In the genomic region with DNA sequence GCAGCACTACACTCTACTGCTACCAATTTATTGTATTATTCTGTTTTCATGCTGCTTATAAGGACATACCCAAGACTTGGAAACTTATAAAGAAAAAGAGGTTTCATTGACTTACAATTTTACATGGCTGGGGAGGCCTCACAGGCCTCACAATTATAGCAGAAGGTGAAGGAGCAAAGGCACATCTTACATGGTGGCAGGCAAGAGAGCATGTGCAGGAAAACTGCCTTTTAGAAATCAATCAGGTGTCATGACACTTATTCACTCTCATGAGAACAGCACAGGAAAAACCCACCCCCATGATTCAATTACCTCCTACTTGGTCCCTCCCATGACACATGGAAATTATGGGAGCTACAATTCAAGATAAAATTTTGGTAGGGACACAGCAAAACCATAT, we compare ENCODE assay signal across 10 cellular contexts. TPM values are rescaled to one million over a fixed set of nuclear protein-coding genes. Genes with fewer than 3 reads are reported as not detected.
"Had no signal": no experiment of that assay in that cellular context is flagged by ENCODE, and none has a peak within 500 bp of the region (broad histone marks: within the 10 kb centered on the region; RNA-seq: fewer than 3 reads in every experiment).

No MANE protein-coding gene starts in this region.

- ATAC-seq: HepG2 had no signal

- H3K4me2 ChIP-seq: KMS-11 had no signal

- H3K9ac ChIP-seq: KMS-11 had no signal

- FAIRE-seq: HepG2, HTR-8/SVneo had no signal

- DNase-seq: IMR-90, KBM-7, KG1 had no signal

- H3K27ac ChIP-seq: HL-60, KMS-11 had no signal

RNA-seq across cellular contexts. Expression of gene GLYAT, which starts 49.6 kb away (rescaled TPM):
- total RNA-seq: HepG2, HT-29, HT1080, IMR-90 had no signal
- polyA plus RNA-seq: HepG2, IgD-negative memory B cell, IMR-90 had no signal
